In genomic region chr16:88543230-88543813, GRCh38 we compare ENCODE assay signal across 2 cellular contexts.
A peak's percentile ranks its signal among the peaks of the same experiment; 100 is the strongest.
TF ChIP-seq lines count a peak whose summit lies in the region.

No MANE protein-coding gene starts in this region.

TF ChIP-seq in HepG2, 621 proteins besides CTCF, POLR2A, EP300 and RAD21 (continued from another document and continues in another):
- TF ChIP-seq ZNF704 (CRISPR knock-in tag; IDR thresholded peaks at IDR 0.05; ENCODE audit: borderline replicate concordance) (no peak), MED13 (CRISPR knock-in tag; IDR thresholded peaks at IDR 0.05) (no peak), RXRB (CRISPR knock-in tag; IDR thresholded peaks at IDR 0.05; ENCODE audit: borderline replicate concordance) (no peak), HNRNPLL (IDR thresholded peaks at IDR 0.05; ENCODE audit: low read depth, low read length, poor library complexity, severe bottlenecking) (no peak), ZNF317 (CRISPR knock-in tag; IDR thresholded peaks at IDR 0.05) (peak; percentile 100), JUNB (CRISPR knock-in tag; IDR thresholded peaks at IDR 0.05; ENCODE audit: borderline replicate concordance) (no peak), ZNF280D (CRISPR knock-in tag; IDR thresholded peaks at IDR 0.05) (0 out of 2 replicates have a peak, but pooled peaks have one; percentile 34), MAFG (CRISPR knock-in tag; IDR thresholded peaks at IDR 0.05) (no peak), NCOR1 (IDR thresholded peaks at IDR 0.05; ENCODE audit: borderline replicate concordance, low read length) (no peak), CEBPG (CRISPR knock-in tag; IDR thresholded peaks at IDR 0.05) (no peak), KDM2A (CRISPR knock-in tag; IDR thresholded peaks at IDR 0.05; ENCODE audit: borderline replicate concordance, low read depth) (no peak), NR3C1 (CRISPR knock-in tag; IDR thresholded peaks at IDR 0.05) (no peak), CHCHD3 (CRISPR knock-in tag; IDR thresholded peaks at IDR 0.05) (no peak)
- TF ChIP-seq, protein P1, sequence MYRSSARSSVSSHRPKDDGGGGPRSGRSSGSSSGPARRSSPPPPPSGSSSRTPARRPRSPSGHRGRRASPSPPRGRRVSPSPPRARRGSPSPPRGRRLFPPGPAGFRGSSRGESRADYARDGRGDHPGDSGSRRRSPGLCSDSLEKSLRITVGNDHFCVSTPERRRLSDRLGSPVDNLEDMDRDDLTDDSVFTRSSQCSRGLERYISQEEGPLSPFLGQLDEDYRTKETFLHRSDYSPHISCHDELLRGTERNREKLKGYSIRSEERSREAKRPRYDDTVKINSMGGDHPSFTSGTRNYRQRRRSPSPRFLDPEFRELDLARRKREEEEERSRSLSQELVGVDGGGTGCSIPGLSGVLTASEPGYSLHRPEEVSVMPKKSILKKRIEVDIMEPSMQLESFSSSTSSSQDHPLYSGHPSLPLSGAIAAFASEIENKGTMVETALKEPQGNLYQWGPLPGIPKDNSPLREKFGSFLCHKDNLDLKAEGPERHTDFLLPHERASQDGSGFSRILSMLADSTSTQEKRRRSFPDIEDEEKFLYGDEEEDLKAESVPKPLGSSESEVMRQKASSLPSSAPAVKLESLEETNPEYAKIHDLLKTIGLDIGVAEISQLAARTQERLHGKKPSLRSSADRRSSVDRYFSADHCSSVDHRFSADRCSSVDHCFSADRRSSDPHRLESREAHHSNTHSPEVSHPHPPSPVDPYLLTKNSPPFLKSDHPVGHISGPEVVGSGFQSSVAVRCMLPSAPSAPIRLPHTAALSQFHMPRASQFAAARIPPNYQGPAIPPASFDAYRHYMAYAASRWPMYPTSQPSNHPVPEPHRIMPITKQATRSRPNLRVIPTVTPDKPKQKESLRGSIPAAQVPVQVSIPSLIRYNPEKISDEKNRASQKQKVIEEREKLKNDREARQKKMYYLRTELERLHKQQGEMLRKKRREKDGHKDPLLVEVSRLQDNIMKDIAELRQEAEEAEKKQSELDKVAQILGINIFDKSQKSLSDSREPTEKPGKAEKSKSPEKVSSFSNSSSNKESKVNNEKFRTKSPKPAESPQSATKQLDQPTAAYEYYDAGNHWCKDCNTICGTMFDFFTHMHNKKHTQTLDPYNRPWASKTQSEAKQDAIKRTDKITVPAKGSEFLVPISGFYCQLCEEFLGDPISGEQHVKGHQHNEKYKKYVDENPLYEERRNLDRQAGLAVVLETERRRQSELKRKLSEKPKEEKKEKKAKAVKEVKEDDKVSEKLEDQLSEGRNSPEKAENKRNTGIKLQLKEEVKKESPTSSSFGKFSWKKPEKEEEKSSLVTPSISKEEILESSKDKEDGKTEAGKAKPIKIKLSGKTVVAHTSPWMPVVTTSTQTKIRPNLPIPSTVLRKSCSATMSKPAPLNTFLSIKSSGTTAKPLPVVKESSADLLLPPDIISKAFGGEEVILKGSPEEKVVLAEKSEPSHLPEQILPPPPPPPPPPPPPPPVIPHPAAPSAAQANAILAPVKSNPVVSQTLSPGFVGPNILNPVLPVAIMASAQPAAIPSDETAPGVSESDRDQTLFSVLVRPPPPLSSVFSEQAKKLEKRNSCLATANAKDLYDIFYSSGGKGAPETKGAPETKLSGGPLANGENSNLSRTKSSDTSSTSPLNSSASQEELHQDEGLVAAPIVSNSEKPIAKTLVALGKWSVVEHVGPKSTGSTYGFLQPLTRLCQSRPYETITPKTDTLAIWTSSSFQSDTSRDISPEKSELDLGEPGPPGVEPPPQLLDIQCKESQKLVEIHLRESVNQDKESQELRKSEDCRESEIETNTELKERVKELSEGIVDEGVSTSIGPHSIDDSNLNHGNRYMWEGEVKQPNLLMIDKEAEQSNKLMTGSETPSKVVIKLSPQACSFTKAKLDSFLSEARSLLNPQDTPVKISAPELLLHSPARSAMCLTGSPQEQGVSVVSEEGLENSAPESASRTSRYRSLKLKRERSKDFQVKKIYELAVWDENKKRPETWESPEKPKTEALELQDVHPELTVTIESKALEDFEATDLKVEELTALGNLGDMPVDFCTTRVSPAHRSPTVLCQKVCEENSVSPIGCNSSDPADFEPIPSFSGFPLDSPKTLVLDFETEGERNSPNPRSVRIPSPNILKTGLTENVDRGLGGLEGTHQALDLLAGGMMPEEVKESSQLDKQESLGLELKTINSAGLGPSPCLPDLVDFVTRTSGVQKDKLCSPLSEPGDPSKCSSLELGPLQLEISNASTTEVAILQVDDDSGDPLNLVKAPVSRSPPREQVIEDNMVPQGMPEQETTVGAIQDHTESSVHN (CRISPR knock-in tag; IDR thresholded peaks at IDR 0.05) = no peak

TF ChIP-seq in WTC11, 78 proteins besides CTCF, POLR2A, EP300 and RAD21 (continued from another document):
- TF ChIP-seq GABPB1 (CRISPR knock-in tag; IDR thresholded peaks at IDR 0.05) (no peak), RELA (CRISPR knock-in tag; IDR thresholded peaks at IDR 0.05; ENCODE audit: borderline replicate concordance) (no peak), FOXP1 (CRISPR knock-in tag; IDR thresholded peaks at IDR 0.05; ENCODE audit: borderline replicate concordance) (no peak)
TF ChIP-seq in WTC11: peak in this region for 1.
